40 cellular contexts compared by ENCODE assay signal in the genomic region with DNA sequence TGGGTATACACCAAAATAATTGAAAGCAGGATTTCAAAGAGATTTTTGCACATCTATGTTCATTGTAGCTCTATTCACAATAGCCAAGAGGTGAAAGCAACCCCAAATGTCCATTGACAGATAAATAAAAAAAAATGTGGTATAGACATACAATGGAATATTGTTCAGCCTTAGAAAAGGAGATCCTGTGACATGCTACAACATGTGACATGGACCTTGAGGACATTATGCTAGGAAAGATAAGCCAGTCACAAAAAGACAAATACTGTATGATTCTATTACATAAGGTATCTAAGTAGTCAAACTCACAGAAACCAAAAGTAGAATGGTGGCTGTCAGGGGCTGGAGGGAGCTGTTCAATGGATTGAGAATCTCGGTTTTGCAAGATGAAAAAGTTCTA. TPM values are rescaled to one million over a fixed set of nuclear protein-coding genes. Genes with fewer than 3 reads are reported as not detected.
"Had no signal": no experiment of that assay in that cellular context is flagged by ENCODE, and none has a peak within 500 bp of the region (broad histone marks: within the 10 kb centered on the region; RNA-seq: fewer than 3 reads in every experiment).

No MANE protein-coding gene starts in this region.

- H3K27me3 ChIP-seq: ascending aorta, breast epithelium, cardiac muscle cell, colonic mucosa, esophagus squamous epithelium, heart left ventricle had no signal

- H3K4me3 Mint-ChIP-seq: activated B cell treated with CpG ODN at 0.5 μM for 24 hours; activated CD8-positive, alpha-beta memory T cell treated with anti-CD3 and anti-CD28 coated beads, Interleukin-2, amount 10 ng/mL, durations not matched to agents 7 days and 5 days; activated CD8-positive, alpha-beta T cell treated with anti-CD3 and anti-CD28 coated beads, Interleukin-2, amount 10 ng/mL, durations not matched to agents 7 days and 5 days; activated naive CD4-positive, alpha-beta T cell treated with anti-CD3 and anti-CD28 coated beads, Interleukin-2, amount 10 ng/mL, durations not matched to agents 7 days and 5 days; activated naive CD8-positive, alpha-beta T cell treated with anti-CD3 and anti-CD28 coated beads, Interleukin-2, amount 10 ng/mL, durations not matched to agents 7 days and 5 days; activated T-helper 1 cell treated with anti-CD3 and anti-CD28 coated beads, Interleukin-12 subunit alpha, Interleukin-12 subunit beta, Interleukin-2, Interleukin-4 antibody, amounts not matched to agents 30 ng/mL and 10 ng/mL and 1 ng/mL, durations not matched to agents 14 hours and 24 hours and 36 hours; brain; T-helper 2 cell treated with Interferon-gamma antibody and Interleukin-4, amounts not matched to agents 5 μg/mL and 100 μg/mL, for 36 hours had no signal

- H3K27me3 Mint-ChIP-seq: brain, T-helper 17 cell had no signal

- H3K9me3 Mint-ChIP-seq: activated B cell treated with CpG ODN at 0.5 μM for 24 hours; activated naive CD4-positive, alpha-beta T cell treated with anti-CD3 and anti-CD28 coated beads, Interleukin-2, amount 10 ng/mL, durations not matched to agents 7 days and 5 days; activated naive CD4-positive, alpha-beta T cell treated with anti-CD3 and anti-CD28 coated beads, Interleukin-2, amount 50 U/mL, for 72 hours; activated naive CD8-positive, alpha-beta T cell treated with anti-CD3 and anti-CD28 coated beads, Interleukin-2, amount 10 ng/mL, durations not matched to agents 7 days and 5 days; activated T-helper 1 cell treated with anti-CD3 and anti-CD28 coated beads, Interleukin-12 subunit alpha, Interleukin-12 subunit beta, Interleukin-2, Interleukin-4 antibody, amounts not matched to agents 30 ng/mL and 10 ng/mL and 1 ng/mL, durations not matched to agents 14 hours and 24 hours and 36 hours; activated T-helper 2 cell treated with anti-CD3 and anti-CD28 coated beads, Interferon-gamma antibody, Interleukin-2, Interleukin-4, amounts not matched to agents 10 μg/mL and 5 μg/mL and 100 μg/mL, durations not matched to agents 14 hours and 24 hours and 36 hours; T-helper 2 cell treated with Interferon-gamma antibody and Interleukin-4, amounts not matched to agents 5 μg/mL and 100 μg/mL, for 36 hours had no signal

- H3K4me1 ChIP-seq: ascending aorta, breast epithelium, colonic mucosa, esophagus squamous epithelium, heart left ventricle had no signal

- H3K4me1 Mint-ChIP-seq: activated B cell treated with CpG ODN at 0.5 μM for 24 hours; activated CD8-positive, alpha-beta memory T cell treated with anti-CD3 and anti-CD28 coated beads, Interleukin-2, amount 10 ng/mL, durations not matched to agents 7 days and 5 days; activated naive CD4-positive, alpha-beta T cell treated with anti-CD3 and anti-CD28 coated beads, Interleukin-2, amount 10 ng/mL, durations not matched to agents 7 days and 5 days; activated naive CD8-positive, alpha-beta T cell treated with anti-CD3 and anti-CD28 coated beads, Interleukin-2, amount 10 ng/mL, durations not matched to agents 7 days and 5 days; T-helper 17 cell had no signal

- H3K9me3 ChIP-seq: ascending aorta, breast epithelium, colonic mucosa, esophagus squamous epithelium, heart left ventricle had no signal

- ATAC-seq: activated CD4-positive, CD25-positive, alpha-beta regulatory T cell treated with anti-CD3 and anti-CD28 coated beads, Interleukin-2, amount 50 U/mL, for 24 hours; activated CD8-positive, alpha-beta memory T cell treated with anti-CD3 and anti-CD28 coated beads, Interleukin-2, amount 10 ng/mL, durations not matched to agents 7 days and 5 days; activated CD8-positive, alpha-beta T cell treated with anti-CD3 and anti-CD28 coated beads, Interleukin-2, amount 10 ng/mL, durations not matched to agents 7 days and 5 days; activated naive CD4-positive, alpha-beta T cell treated with anti-CD3 and anti-CD28 coated beads, Interleukin-2, amount 50 U/mL, for 72 hours; heart left ventricle; T-helper 17 cell had no signal

- H3K27ac ChIP-seq: ascending aorta, breast epithelium, cardiac muscle cell, colonic mucosa, epithelial cell of prostate, esophagus squamous epithelium, heart left ventricle, WERI-Rb-1 had no signal

- H3K27ac Mint-ChIP-seq: activated B cell treated with CpG ODN at 0.5 μM for 24 hours; activated CD8-positive, alpha-beta memory T cell treated with anti-CD3 and anti-CD28 coated beads, Interleukin-2, amount 10 ng/mL, durations not matched to agents 7 days and 5 days; activated CD8-positive, alpha-beta T cell treated with anti-CD3 and anti-CD28 coated beads, Interleukin-2, amount 10 ng/mL, durations not matched to agents 7 days and 5 days; activated naive CD4-positive, alpha-beta T cell treated with anti-CD3 and anti-CD28 coated beads, Interleukin-2, amount 10 ng/mL, durations not matched to agents 7 days and 5 days; activated naive CD4-positive, alpha-beta T cell treated with anti-CD3 and anti-CD28 coated beads, Interleukin-2, amount 50 U/mL, for 72 hours; activated naive CD8-positive, alpha-beta T cell treated with anti-CD3 and anti-CD28 coated beads, Interleukin-2, amount 10 ng/mL, durations not matched to agents 7 days and 5 days; activated T-helper 1 cell treated with anti-CD3 and anti-CD28 coated beads, Interleukin-12 subunit alpha, Interleukin-12 subunit beta, Interleukin-2, Interleukin-4 antibody, amounts not matched to agents 30 ng/mL and 10 ng/mL and 1 ng/mL, durations not matched to agents 14 hours and 24 hours and 36 hours; activated T-helper 2 cell treated with anti-CD3 and anti-CD28 coated beads, Interferon-gamma antibody, Interleukin-2, Interleukin-4, amounts not matched to agents 10 μg/mL and 5 μg/mL and 100 μg/mL, durations not matched to agents 14 hours and 24 hours and 36 hours; brain; T-helper 17 cell; T-helper 2 cell treated with Interferon-gamma antibody and Interleukin-4, amounts not matched to agents 5 μg/mL and 100 μg/mL, for 36 hours had no signal

- H3K36me3 Mint-ChIP-seq: activated CD8-positive, alpha-beta memory T cell treated with anti-CD3 and anti-CD28 coated beads, Interleukin-2, amount 10 ng/mL, durations not matched to agents 7 days and 5 days; activated naive CD4-positive, alpha-beta T cell treated with anti-CD3 and anti-CD28 coated beads, Interleukin-2, amount 10 ng/mL, durations not matched to agents 7 days and 5 days; activated naive CD4-positive, alpha-beta T cell treated with anti-CD3 and anti-CD28 coated beads, Interleukin-2, amount 50 U/mL, for 72 hours; activated naive CD8-positive, alpha-beta T cell treated with anti-CD3 and anti-CD28 coated beads, Interleukin-2, amount 10 ng/mL, durations not matched to agents 7 days and 5 days; brain had no signal

- DNase-seq: activated B cell treated with CpG ODN at 0.5 μM for 24 hours; activated CD4-positive, alpha-beta T cell treated with anti-CD3 and anti-CD28 coated beads for 48 hours; activated CD4-positive, alpha-beta T cell treated with anti-CD3 and anti-CD28 coated beads, Interleukin-2, amount 50 U/mL, for 1 hour; activated CD4-positive, alpha-beta T cell treated with anti-CD3 and anti-CD28 coated beads, Interleukin-2, amount 50 U/mL, for 48 hours; activated CD8-positive, alpha-beta memory T cell treated with anti-CD3 and anti-CD28 coated beads, Interleukin-2, amount 10 ng/mL, durations not matched to agents 7 days and 5 days; activated CD8-positive, alpha-beta memory T cell treated with anti-CD3 and anti-CD28 coated beads, Interleukin-2, amount 50 U/mL, for 4 hours; activated CD8-positive, alpha-beta T cell treated with anti-CD3 and anti-CD28 coated beads, Interleukin-2, amount 10 ng/mL, durations not matched to agents 7 days and 5 days; activated gamma-delta T cell; activated naive CD4-positive, alpha-beta T cell; activated naive CD4-positive, alpha-beta T cell treated with anti-CD3 and anti-CD28 coated beads, Interleukin-2, amount 10 ng/mL, durations not matched to agents 7 days and 5 days; activated naive CD8-positive, alpha-beta T cell treated with anti-CD3 and anti-CD28 coated beads, Interleukin-2, amount 10 ng/mL, durations not matched to agents 7 days and 5 days; activated T-cell treated with anti-CD3 and anti-CD28 coated beads, Interleukin-2, amount 50 U/mL, for 1 hour; activated T-cell treated with anti-CD3 and anti-CD28 coated beads, Interleukin-2, amount 50 U/mL, for 48 hours; central memory CD4-positive, alpha-beta T cell; cerebellar nuclear complex; colonic mucosa; effector memory CD4-positive, alpha-beta T cell; esophagus squamous epithelium; glutamatergic neuron; heart left ventricle; SW 1271; T-helper 1 cell; T-helper 17 cell; T1000; WERI-Rb-1 had no signal

- H3K36me3 ChIP-seq: ascending aorta, breast epithelium, cardiac muscle cell, colonic mucosa, esophagus squamous epithelium, heart left ventricle, WERI-Rb-1 had no signal

- H3K4me3 ChIP-seq: ascending aorta, breast epithelium, cardiac muscle cell, colonic mucosa, esophagus squamous epithelium, heart left ventricle had no signal

RNA-seq across cellular contexts. Expression of gene GPRC5D, which starts 12.1 kb away (rescaled TPM):
- total RNA-seq: activated CD8-positive, alpha-beta memory T cell treated with anti-CD3 and anti-CD28 coated beads for 36 hours; activated CD8-positive, alpha-beta memory T cell treated with anti-CD3 and anti-CD28 coated beads, Interleukin-2, amount 10 ng/mL, durations not matched to agents 7 days and 5 days; activated CD8-positive, alpha-beta T cell treated with anti-CD3 and anti-CD28 coated beads, Interleukin-2, amount 10 ng/mL, durations not matched to agents 7 days and 5 days; activated naive CD4-positive, alpha-beta T cell treated with anti-CD3 and anti-CD28 coated beads, Interleukin-2, amount 50 U/mL, for 72 hours; activated naive CD8-positive, alpha-beta T cell treated with anti-CD3 and anti-CD28 coated beads, Interleukin-2, amount 10 ng/mL, durations not matched to agents 7 days and 5 days; activated T-helper 1 cell treated with anti-CD3 and anti-CD28 coated beads, Interleukin-12 subunit alpha, Interleukin-12 subunit beta, Interleukin-2, Interleukin-4 antibody, amounts not matched to agents 30 ng/mL and 10 ng/mL and 1 ng/mL, durations not matched to agents 14 hours and 24 hours and 36 hours; activated T-helper 2 cell treated with anti-CD3 and anti-CD28 coated beads, Interferon-gamma antibody, Interleukin-2, Interleukin-4, amounts not matched to agents 10 μg/mL and 5 μg/mL and 100 μg/mL, durations not matched to agents 14 hours and 24 hours and 36 hours; ascending aorta; breast epithelium; cardiac muscle cell; dermis microvascular lymphatic vessel endothelial cell; fibroblast of lung; fibroblast of villous mesenchyme; frontal cortex; heart left ventricle; T-helper 17 cell had no signal

RNA-seq across cellular contexts. Expression of gene GPRC5A, which starts 48.5 kb away (rescaled TPM):
- total RNA-seq: activated B cell treated with CpG ODN at 0.5 μM for 24 hours; activated CD8-positive, alpha-beta memory T cell treated with anti-CD3 and anti-CD28 coated beads for 36 hours; activated CD8-positive, alpha-beta memory T cell treated with anti-CD3 and anti-CD28 coated beads, Interleukin-2, amount 10 ng/mL, durations not matched to agents 7 days and 5 days; activated CD8-positive, alpha-beta T cell treated with anti-CD3 and anti-CD28 coated beads, Interleukin-2, amount 10 ng/mL, durations not matched to agents 7 days and 5 days; activated naive CD8-positive, alpha-beta T cell treated with anti-CD3 and anti-CD28 coated beads, Interleukin-2, amount 10 ng/mL, durations not matched to agents 7 days and 5 days; activated T-helper 1 cell treated with anti-CD3 and anti-CD28 coated beads, Interleukin-12 subunit alpha, Interleukin-12 subunit beta, Interleukin-2, Interleukin-4 antibody, amounts not matched to agents 30 ng/mL and 10 ng/mL and 1 ng/mL, durations not matched to agents 14 hours and 24 hours and 36 hours; activated T-helper 2 cell treated with anti-CD3 and anti-CD28 coated beads, Interferon-gamma antibody, Interleukin-2, Interleukin-4, amounts not matched to agents 10 μg/mL and 5 μg/mL and 100 μg/mL, durations not matched to agents 14 hours and 24 hours and 36 hours had no signal
